10 cellular contexts compared by ENCODE assay signal in genomic region chr1:64826991-64827390, GRCh38.
A peak's percentile ranks its signal among the peaks of the same experiment; 100 is the strongest.
DNase-seq lines count a peak whose midpoint lies in the region; ATAC-seq and TF ChIP-seq lines count a peak whose summit lies in the region.
"Had no signal": no experiment of that assay in that cellular context is flagged by ENCODE, and none has a peak within 500 bp of the region (broad histone marks: within the 10 kb centered on the region; RNA-seq: fewer than 3 reads in every experiment).

No MANE protein-coding gene starts in this region.

- H3K27ac ChIP-seq in upper lobe of left lung = peak overlapping the region in 2 of 4 donors; percentile 23 to 24

- POLR2A ChIA-PET in activated CD4-positive, alpha-beta T cell treated with anti-CD3 and anti-CD28 coated beads, Interleukin-2, amount 10 ng/mL, durations not matched to agents 7 days and 5 days (lab: Charles Lee) = no interaction called here

- no peak for TF ChIP-seq POLR2A in upper lobe of left lung (IDR thresholded peaks at IDR 0.05)

- DNase-seq in activated CD4-positive, alpha-beta T cell treated with anti-CD3 and anti-CD28 coated beads, Interleukin-2, amount 10 ng/mL, durations not matched to agents 7 days and 5 days = no peak
- no peak for DNase-seq in activated CD4-positive, alpha-beta T cell treated with anti-CD3 and anti-CD28 coated beads for 4 hours
- DNase-seq in skeletal muscle cell (ENCODE audit: low read depth) (peak; percentile 31), upper lobe of left lung (no peak), cerebellum (ENCODE audit: low spot score) (no peak)
- DNase-seq: NCI-H446 treated with DMSO at 0.1 percent for 48 hours had no signal

- peaks cover 0 to 4% (median 2%) of the 10 kb centered on the region in 4 donors for H3K4me1 ChIP-seq in upper lobe of left lung

- H3K27me3 Mint-ChIP-seq in activated CD4-positive, alpha-beta T cell treated with anti-CD3 and anti-CD28 coated beads, Interleukin-2, amount 10 ng/mL, durations not matched to agents 7 days and 5 days = peaks cover 2% of the 10 kb centered on the region
- H3K27me3 Mint-ChIP-seq in activated T-helper 17 cell treated with anti-CD3 and anti-CD28 coated beads, Interleukin-2, amount 50 U/mL, for 72 hours = no peaks in the 10 kb centered on the region

- H3K27ac Mint-ChIP-seq in activated CD4-positive, alpha-beta T cell treated with anti-CD3 and anti-CD28 coated beads, Interleukin-2, amount 10 ng/mL, durations not matched to agents 7 days and 5 days = peak overlapping the region; percentile 78
- peak overlapping the region; percentile 90 for H3K27ac Mint-ChIP-seq in activated T-helper 17 cell treated with anti-CD3 and anti-CD28 coated beads, Interleukin-2, amount 50 U/mL, for 72 hours

- CTCF ChIA-PET in activated CD4-positive, alpha-beta T cell treated with anti-CD3 and anti-CD28 coated beads, Interleukin-2, amount 10 ng/mL, durations not matched to agents 7 days and 5 days (lab: Charles Lee) = interaction anchor here (0.6 to 1.0 kb wide), 2 partner anchors 142 to 152 kb away, joined by 3 to 4 read pairs; no protein-coding TSS in a partner anchor

- peak overlapping the region; percentile 6 for H3K4me3 Mint-ChIP-seq in activated CD4-positive, alpha-beta T cell treated with anti-CD3 and anti-CD28 coated beads, Interleukin-2, amount 10 ng/mL, durations not matched to agents 7 days and 5 days
- H3K4me3 Mint-ChIP-seq in activated T-helper 17 cell treated with anti-CD3 and anti-CD28 coated beads, Interleukin-2, amount 50 U/mL, for 72 hours = peak overlapping the region; percentile 73

- TF ChIP-seq EP300 in upper lobe of left lung (IDR thresholded peaks at IDR 0.05) = no peak

- TF ChIP-seq CTCF in upper lobe of left lung (IDR thresholded peaks at IDR 0.05) = no peak

- WGBS in upper lobe of left lung, 2 donors = 75 to 77% methylated on average over 5 of the region's 5 CpGs

- ATAC-seq in HG02884 (IDR thresholded peaks at IDR 0.05; ENCODE audit: unreplicated experiment) (peak; percentile 56), upper lobe of left lung (ENCODE audit: low FRiP score in 2 of 2) (no peak), HG02763 (IDR thresholded peaks at IDR 0.05; ENCODE audit: unreplicated experiment) (no peak)
- ATAC-seq in activated T-helper 17 cell treated with anti-CD3 and anti-CD28 coated beads, Interleukin-2, amount 50 U/mL, for 72 hours (replicated peaks) = peak; percentile 96
- ATAC-seq: K562 had no signal

- no peaks in the 10 kb centered on the region for H3K9me3 Mint-ChIP-seq in activated CD4-positive, alpha-beta T cell treated with anti-CD3 and anti-CD28 coated beads, Interleukin-2, amount 10 ng/mL, durations not matched to agents 7 days and 5 days
- H3K9me3 Mint-ChIP-seq in activated T-helper 17 cell treated with anti-CD3 and anti-CD28 coated beads, Interleukin-2, amount 50 U/mL, for 72 hours = no peaks in the 10 kb centered on the region

- H3K27me3 ChIP-seq in upper lobe of left lung = no peaks in the 10 kb centered on the region

- H3K36me3 Mint-ChIP-seq in activated CD4-positive, alpha-beta T cell treated with anti-CD3 and anti-CD28 coated beads, Interleukin-2, amount 10 ng/mL, durations not matched to agents 7 days and 5 days (ENCODE audit: low read depth) = peaks cover 8% of the 10 kb centered on the region
- peaks cover 13% of the 10 kb centered on the region for H3K36me3 Mint-ChIP-seq in activated T-helper 17 cell treated with anti-CD3 and anti-CD28 coated beads, Interleukin-2, amount 50 U/mL, for 72 hours (ENCODE audit: low read depth)

- H3K4me3 ChIP-seq in skeletal muscle cell (ENCODE audit: low read depth, low read length) (no peak overlapping the region), upper lobe of left lung (no peak overlapping the region)
- H3K4me3 ChIP-seq: K562 had no signal

- H3K36me3 ChIP-seq in upper lobe of left lung = peaks cover 0 to 13% (median 2%) of the 10 kb centered on the region in 4 donors

- peaks cover 43% of the 10 kb centered on the region for H3K4me1 Mint-ChIP-seq in activated CD4-positive, alpha-beta T cell treated with anti-CD3 and anti-CD28 coated beads, Interleukin-2, amount 10 ng/mL, durations not matched to agents 7 days and 5 days
- peaks cover 40% of the 10 kb centered on the region for H3K4me1 Mint-ChIP-seq in activated T-helper 17 cell treated with anti-CD3 and anti-CD28 coated beads, Interleukin-2, amount 50 U/mL, for 72 hours

- no peaks in the 10 kb centered on the region for H3K9me3 ChIP-seq in upper lobe of left lung

Comparison
In these comparisons a context has a peak if more than half of its experiments do, and no peak if none do; other contexts are left out.
1. ATAC-seq: peak in HG02884 (single experiment) and activated T-helper 17 cell treated with anti-CD3 and anti-CD28 coated beads, Interleukin-2, amount 50 U/mL, for 72 hours (single experiment); none in upper lobe of left lung (0 of 2) and HG02763 (single experiment).